Comparison of ENCODE assay signal across 19 cellular contexts in the genomic region with DNA sequence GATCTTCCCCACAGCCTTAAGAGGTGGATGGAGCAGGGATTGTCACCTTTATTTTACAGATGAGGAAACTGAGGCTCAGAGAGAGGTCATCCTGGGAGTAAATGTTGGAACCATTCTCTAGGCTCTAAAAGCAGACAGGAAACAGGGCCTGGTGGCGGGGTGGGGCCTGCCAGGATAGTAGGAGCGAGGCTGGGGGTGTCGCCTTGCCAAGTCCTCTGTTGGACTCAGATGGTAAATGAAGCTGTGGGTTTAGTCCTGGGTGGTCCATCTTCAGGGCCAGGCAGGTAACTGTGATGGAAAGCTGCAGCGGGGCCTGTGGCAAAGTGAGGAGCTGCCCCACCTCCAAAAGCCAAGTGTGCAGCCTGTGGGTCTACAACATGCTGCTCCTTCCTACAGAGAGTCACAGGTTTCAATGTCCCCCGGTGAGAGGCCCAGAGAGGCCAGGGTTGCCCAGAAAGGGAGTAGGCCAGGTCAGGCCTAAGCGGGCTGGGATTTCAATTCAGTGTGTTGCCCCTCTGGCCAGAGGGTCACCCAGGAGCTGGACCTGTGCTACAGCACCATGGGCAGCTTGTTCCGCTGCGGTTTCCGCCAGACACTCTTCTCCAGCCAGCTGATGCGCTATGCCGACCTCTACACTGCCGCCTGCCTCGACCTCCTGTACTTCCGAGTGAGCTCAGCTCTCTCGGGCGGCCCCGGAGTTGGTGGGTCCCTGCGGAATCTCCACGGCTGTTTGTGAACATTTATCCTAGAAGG. TPM values are rescaled to one million over a fixed set of nuclear protein-coding genes. Genes with fewer than 3 reads are reported as not detected.
"Had no signal": no experiment of that assay in that cellular context is flagged by ENCODE, and none has a peak within 500 bp of the region (broad histone marks: within the 10 kb centered on the region; RNA-seq: fewer than 3 reads in every experiment).

No MANE protein-coding gene starts in this region.

- H3K36me3 Mint-ChIP-seq: activated CD8-positive, alpha-beta memory T cell treated with anti-CD3 and anti-CD28 coated beads, Interleukin-2, amount 10 ng/mL, durations not matched to agents 7 days and 5 days; activated naive CD8-positive, alpha-beta T cell treated with anti-CD3 and anti-CD28 coated beads for 36 hours; immature natural killer cell; natural killer cell had no signal

- H3K9me3 ChIP-seq: thoracic aorta, upper lobe of left lung had no signal

- H3K27ac Mint-ChIP-seq: activated CD4-positive, alpha-beta T cell treated with anti-CD3 and anti-CD28 coated beads for 36 hours; activated naive CD8-positive, alpha-beta T cell treated with anti-CD3 and anti-CD28 coated beads for 36 hours; progenitor cell of endocrine pancreas had no signal

- H3K27me3 ChIP-seq: hepatocyte, upper lobe of left lung had no signal

- H3K9me3 Mint-ChIP-seq: activated B cell treated with CpG ODN at 0.5 μM for 24 hours; activated naive CD8-positive, alpha-beta T cell treated with anti-CD3 and anti-CD28 coated beads for 36 hours; immature natural killer cell; natural killer cell; T-helper 2 cell treated with Interferon-gamma antibody and Interleukin-4, amounts not matched to agents 5 μg/mL and 100 μg/mL, for 36 hours had no signal

- H3K4me2 ChIP-seq: hepatocyte had no signal

- H3K27ac ChIP-seq: thoracic aorta, upper lobe of left lung had no signal

- H3K27me3 Mint-ChIP-seq: activated B cell treated with CpG ODN at 0.5 μM for 24 hours; activated CD4-positive, alpha-beta T cell treated with anti-CD3 and anti-CD28 coated beads for 36 hours had no signal

- H3K79me2 ChIP-seq: hepatocyte had no signal

- H3K4me3 Mint-ChIP-seq: activated CD4-positive, alpha-beta T cell treated with anti-CD3 and anti-CD28 coated beads for 36 hours; activated CD8-positive, alpha-beta memory T cell treated with anti-CD3 and anti-CD28 coated beads, Interleukin-2, amount 10 ng/mL, durations not matched to agents 7 days and 5 days; activated naive CD8-positive, alpha-beta T cell treated with anti-CD3 and anti-CD28 coated beads for 36 hours; immature natural killer cell; natural killer cell; T-helper 2 cell treated with Interferon-gamma antibody and Interleukin-4, amounts not matched to agents 5 μg/mL and 100 μg/mL, for 36 hours had no signal

- H2AFZ ChIP-seq: hepatocyte had no signal

RNA-seq across cellular contexts. Expression of a gene that starts 6.6 kb away (rescaled TPM):
- total RNA-seq: activated CD4-positive, alpha-beta T cell treated with anti-CD3 and anti-CD28 coated beads for 36 hours; activated CD8-positive, alpha-beta memory T cell treated with anti-CD3 and anti-CD28 coated beads, Interleukin-2, amount 10 ng/mL, durations not matched to agents 7 days and 5 days; activated naive CD8-positive, alpha-beta T cell treated with anti-CD3 and anti-CD28 coated beads for 36 hours; astrocyte; dermis microvascular lymphatic vessel endothelial cell; endothelial cell of umbilical vein; esophagus mucosa; frontal cortex; kidney epithelial cell; left lobe of liver; osteocyte; progenitor cell of endocrine pancreas; thoracic aorta had no signal

RNA-seq across cellular contexts. Expression of a gene that starts 56.8 kb away (rescaled TPM):
- total RNA-seq: dermis microvascular lymphatic vessel endothelial cell, left lobe of liver, osteocyte had no signal
